11 cellular contexts compared by ENCODE assay signal in genomic region chr17:48615212-48615962, GRCh38. TPM values are rescaled to one million over a fixed set of nuclear protein-coding genes. Genes with fewer than 3 reads are reported as not detected.
DNase-seq lines count a peak whose midpoint lies in the region; ATAC-seq and TF ChIP-seq lines count a peak whose summit lies in the region.
"Had no signal": no experiment of that assay in that cellular context is flagged by ENCODE, and none has a peak within 500 bp of the region (broad histone marks: within the 10 kb centered on the region; RNA-seq: fewer than 3 reads in every experiment).

TSS of gene HOXB8 (minus strand) at chr17:48615292. CDS start at chr17:48614704, 588 bp downstream.

- no peaks in the 10 kb centered on the region for H3K36me3 ChIP-seq in HEK293 (ENCODE audit: control insufficient read depth in 2 of 2, insufficient read depth in 1 of 2, low read length in 2 of 2)

- no peak for DNase-seq in AG04450 (ENCODE audit: low read depth, low spot score)
- no peak for DNase-seq in naive thymus-derived CD8-positive, alpha-beta T cell
- no peak for DNase-seq in caudate nucleus (lab: John Stamatoyannopoulos, UW)
- DNase-seq in stimulated activated CD4-positive, alpha-beta T cell treated with anti-CD3 and anti-CD28 coated beads, Interleukin-1b, Interleukin-23, amount 100 ng/mL, for 48 hours, result no peak
- DNase-seq in activated CD8-positive, alpha-beta memory T cell treated with anti-CD3 and anti-CD28 coated beads, Interleukin-2, amount 50 U/mL, for 4 hours, result no peak
- no peak for DNase-seq in C1 segment of cervical spinal cord (lab: John Stamatoyannopoulos, UW)
- DNase-seq: activated effector memory CD4-positive, alpha-beta T cell treated with Interleukin-2 at 50 U/mL for 16 hours; EL; SIG-M5 had no signal

- H3K9me3 Mint-ChIP-seq in brain, result peaks cover 0 to 9% (median 0%) of the 10 kb centered on the region in 5 experiments
- peaks cover 0 to 2% (median 0%) of the 10 kb centered on the region in 9 donors for H3K9me3 Mint-ChIP-seq in naive thymus-derived CD8-positive, alpha-beta T cell

- CTCF ChIA-PET in AG04450 (lab: Charles Lee), result interaction anchor here (0.6 to 4.9 kb wide), 5 partner anchors 13 to 307 kb away, joined by 3 to 35 read pairs (median 3); no protein-coding TSS in a partner anchor
- CTCF ChIA-PET in HEK293 (lab: Yijun Ruan, JAX), result interaction anchor here (0.6 to 5.7 kb wide), 7 partner anchors 281 to 461 kb away, joined by 3 to 86 read pairs (median 3); no protein-coding TSS in a partner anchor

- H3K27me3 ChIP-seq in AG04450 (ENCODE audit: control insufficient read depth, insufficient read depth, low read length), result peaks cover 66% of the 10 kb centered on the region

- no peaks in the 10 kb centered on the region for H3K36me3 Mint-ChIP-seq in brain
- peaks cover 0 to 14% (median 0%) of the 10 kb centered on the region in 3 donors for H3K36me3 Mint-ChIP-seq in naive thymus-derived CD8-positive, alpha-beta T cell

- POLR2A ChIA-PET in AG04450 (lab: Yijun Ruan, JAX), result no interaction called here
- POLR2A ChIA-PET in HEK293 (lab: Yijun Ruan, JAX), result no interaction called here
- POLR2A ChIA-PET in naive thymus-derived CD8-positive, alpha-beta T cell (lab: Charles Lee), result interaction anchor here (0.6 to 2.9 kb wide), 3 partner anchors 22 to 594 kb away, joined by 3 to 8 read pairs (median 5); partner anchors contain the start of gene HOXB5

- peak within 1 kb of the TSS; percentile 67 for H3K4me3 ChIP-seq in AG04450 (ENCODE audit: low read depth, low read length)
- H3K4me3 ChIP-seq in HEK293 (ENCODE audit: low read depth, low read length), result peak within 1 kb of the TSS; percentile 35

- H3K27ac Mint-ChIP-seq in brain, result peak within 1 kb of the TSS in 1 of 5 experiments; percentile 95
- peak within 1 kb of the TSS in 3 of 10 donors; percentile 29 to 56 (median 54) for H3K27ac Mint-ChIP-seq in naive thymus-derived CD8-positive, alpha-beta T cell

- H3K27me3 Mint-ChIP-seq in brain, result no peaks in the 10 kb centered on the region
- peaks cover 43 to 100% (median 80%) of the 10 kb centered on the region in 5 donors for H3K27me3 Mint-ChIP-seq in naive thymus-derived CD8-positive, alpha-beta T cell

- H3K27ac ChIP-seq in AG04450 (ENCODE audit: low read depth, low read length), result no peak within 1 kb of the TSS
- H3K27ac ChIP-seq in HEK293 (ENCODE audit: extremely low read depth, low read depth, low read length), result peak within 1 kb of the TSS; percentile 72
- no peak within 1 kb of the TSS for H3K27ac ChIP-seq in caudate nucleus (ENCODE audit: low read depth, low read length)

- H3K9me3 ChIP-seq in AG04450 (ENCODE audit: control insufficient read depth, insufficient read depth, low read length), result no peaks in the 10 kb centered on the region; the same call in 1 of the 2 replicates
- no peaks in the 10 kb centered on the region for H3K9me3 ChIP-seq in HEK293 (ENCODE audit: control insufficient read depth, insufficient read depth, low read depth, low read length)

- H3K4me1 ChIP-seq in HEK293 (ENCODE audit: control insufficient read depth, insufficient read depth, low read length), result peaks cover 38% of the 10 kb centered on the region

- H3K4me3 Mint-ChIP-seq in brain, result peak within 1 kb of the TSS in 3 of 5 experiments; percentile 80 to 92 (median 85)
- H3K4me3 Mint-ChIP-seq in naive thymus-derived CD8-positive, alpha-beta T cell, result peak within 1 kb of the TSS; percentile 6 to 96 (median 58)

- H3K4me1 Mint-ChIP-seq in brain, result peaks cover 42% of the 10 kb centered on the region
- H3K4me1 Mint-ChIP-seq in naive thymus-derived CD8-positive, alpha-beta T cell, result peaks cover 31 to 76% (median 54%) of the 10 kb centered on the region in 4 donors

- ATAC-seq in naive thymus-derived CD8-positive, alpha-beta T cell, result no peak

- TF ChIP-seq CTCF in AG04450 (IDR thresholded peaks at IDR 0.05; ENCODE audit: low read depth, low read length), result no peak
- TF ChIP-seq CTCF in HEK293 (tag by site-specific recombination; IDR thresholded peaks at IDR 0.05), result no peak
- no peak for TF ChIP-seq CTCF in brain (conservative IDR thresholded peaks at IDR 0.05)

TF ChIP-seq in HEK293, 187 proteins besides CTCF, POLR2A, EP300 and RAD21 (continues in another document):
- peak; percentile 60 for TF ChIP-seq ZXDB (tag by site-specific recombination; IDR thresholded peaks at IDR 0.05)
- TF ChIP-seq OVOL3 (tag by site-specific recombination; IDR thresholded peaks at IDR 0.05), result peak; percentile 62; the same call in 1 of the 2 replicates
- no peak for TF ChIP-seq ZNF701 (tag by site-specific recombination; IDR thresholded peaks at IDR 0.05)
- no peak for TF ChIP-seq ZBTB21 (tag by site-specific recombination; IDR thresholded peaks at IDR 0.05)
- peak; percentile 28 for TF ChIP-seq WT1 (tag by site-specific recombination; IDR thresholded peaks at IDR 0.05)
- TF ChIP-seq ZNF391 (tag by site-specific recombination; IDR thresholded peaks at IDR 0.05; ENCODE audit: borderline replicate concordance, low read depth), result no peak; the same call in 1 of the 2 replicates
- TF ChIP-seq ZNF146 (tag by site-specific recombination; IDR thresholded peaks at IDR 0.05), result 0 out of 2 replicates have a peak, but pooled peaks have one; percentile 9
- peak; percentile 81 for TF ChIP-seq ZBTB6 (tag by site-specific recombination; IDR thresholded peaks at IDR 0.05)
- TF ChIP-seq ZNF488 (tag by site-specific recombination; IDR thresholded peaks at IDR 0.05), result no peak
- peak; percentile 71 for TF ChIP-seq ZNF423 (tag by site-specific recombination; IDR thresholded peaks at IDR 0.05)
- peak; percentile 46 for TF ChIP-seq ZBTB8A (tag by site-specific recombination; IDR thresholded peaks at IDR 0.05)
- no peak; the same call in none of the 2 replicates for TF ChIP-seq HIC1 (tag by site-specific recombination; IDR thresholded peaks at IDR 0.05)
- TF ChIP-seq ZNF792 (tag by site-specific recombination; IDR thresholded peaks at IDR 0.05), result no peak
- TF ChIP-seq ZNF776 (tag by site-specific recombination; IDR thresholded peaks at IDR 0.05; ENCODE audit: borderline replicate concordance), result no peak
- TF ChIP-seq EGR2 (tag by site-specific recombination; IDR thresholded peaks at IDR 0.05; ENCODE audit: low read depth), result peak; percentile 87
- TF ChIP-seq GLIS1 (tag by site-specific recombination; IDR thresholded peaks at IDR 0.05), result peak; percentile 35
- peak; percentile 61; the same call in 1 of the 2 replicates for TF ChIP-seq OSR2 (tag by site-specific recombination; IDR thresholded peaks at IDR 0.05)
- no peak for TF ChIP-seq ZNF677 (tag by site-specific recombination; IDR thresholded peaks at IDR 0.05)
- TF ChIP-seq ZBTB20 (tag by site-specific recombination; IDR thresholded peaks at IDR 0.05), result peak; percentile 79
- TF ChIP-seq ZNF580 (tag by site-specific recombination; IDR thresholded peaks at IDR 0.05), result peak; percentile 65; the same call in 1 of the 2 replicates

RNA-seq across cellular contexts. Expression of gene HOXB8, which starts in this region (rescaled TPM):
- 0.87 and 0.97 TPM in 2 replicates for polyA plus RNA-seq in AG04450 (2011; rRNA removed)
- 0.61 and 1.3 TPM in 2 replicates for polyA minus RNA-seq in AG04450 (2011; rRNA and poly(A)+ RNA removed)
- polyA plus RNA-seq in brain (ENCODE audit: insufficient read depth, low read depth, low replicate concordance), result 65.2 TPM
- not detected for total RNA-seq in naive thymus-derived CD8-positive, alpha-beta T cell
- polyA plus RNA-seq in naive thymus-derived CD8-positive, alpha-beta T cell, result not detected

Comparison
In these comparisons a context has a peak if more than half of its experiments do, and no peak if none do; other contexts are left out.
1. RNA of gene HOXB8 (polyA plus RNA-seq): 65.2 TPM in brain (single experiment); 0.87 to 0.97 TPM in AG04450 and not detected in naive thymus-derived CD8-positive, alpha-beta T cell; every median in the first group is over 10 times any median in the second.